16 cellular contexts compared by ENCODE assay signal in the genomic region with DNA sequence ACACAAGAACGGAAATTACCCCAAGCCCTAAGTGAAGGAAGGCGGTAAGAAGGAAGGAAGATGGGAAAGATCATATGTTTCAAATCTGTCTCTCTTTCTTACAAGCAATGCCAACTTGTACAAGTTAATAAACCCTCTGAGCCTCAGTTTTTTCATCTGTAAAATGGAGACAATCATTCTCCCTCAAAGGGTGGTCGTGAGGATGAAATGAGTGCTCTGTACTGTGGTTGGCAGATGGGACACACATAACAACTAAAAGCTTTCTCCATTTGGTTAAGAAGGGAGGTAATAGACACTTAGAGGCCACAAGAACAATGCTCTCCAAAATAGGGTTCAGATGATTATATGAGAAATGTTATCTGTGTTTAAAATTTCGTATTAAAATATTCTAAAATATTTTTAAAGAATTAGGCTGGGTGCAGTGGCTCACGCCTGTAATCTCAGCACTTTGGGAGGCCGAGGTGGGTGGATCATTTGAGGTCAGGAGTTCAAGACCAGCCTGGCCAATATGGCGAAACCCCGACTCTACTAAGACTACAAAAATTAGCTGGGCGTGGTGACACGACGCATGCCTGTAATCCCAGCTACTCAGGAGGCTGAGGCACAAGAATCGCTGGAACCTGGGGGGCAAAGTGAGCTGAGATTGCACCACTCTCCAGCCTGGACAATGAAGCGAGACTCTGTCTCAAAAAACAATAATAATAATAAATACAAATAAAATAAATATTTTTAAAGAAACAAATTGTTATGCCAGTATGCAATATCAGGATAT.
DNase-seq lines count a peak whose midpoint lies in the region; ATAC-seq and TF ChIP-seq lines count a peak whose summit lies in the region.
"Had no signal": no experiment of that assay in that cellular context is flagged by ENCODE, and none has a peak within 500 bp of the region (broad histone marks: within the 10 kb centered on the region; RNA-seq: fewer than 3 reads in every experiment).

No MANE protein-coding gene starts in this region.

- H3K9me3 ChIP-seq in AG04450 (ENCODE audit: control insufficient read depth, insufficient read depth, low read length) (no peaks in the 10 kb centered on the region), PC-9 (ENCODE audit: insufficient read depth, low read depth) (no peaks in the 10 kb centered on the region), esophagus muscularis mucosa (no peaks in the 10 kb centered on the region), gastrocnemius medialis (no peaks in the 10 kb centered on the region)
- H3K9me3 ChIP-seq in CD8-positive, alpha-beta memory T cell (ENCODE audit: low read length) = no peaks in the 10 kb centered on the region
- H3K9me3 ChIP-seq: upper lobe of right lung had no signal

- peak overlapping the region; percentile 90 for H3K27ac ChIP-seq in AG04450 (ENCODE audit: low read depth, low read length)
- H3K27ac ChIP-seq in PC-9 = peak overlapping the region; percentile 38
- peak overlapping the region; percentile 50 to 66 (median 56) for H3K27ac ChIP-seq in esophagus muscularis mucosa (replicated peaks in 1 of 4)
- H3K27ac ChIP-seq in gastrocnemius medialis = peak overlapping the region in 3 of 4 donors; percentile 4 to 44 (median 41)
- no peak overlapping the region for H3K27ac ChIP-seq in CD8-positive, alpha-beta memory T cell (ENCODE audit: low read depth, low read length)
- H3K27ac ChIP-seq: upper lobe of right lung had no signal

- no peak overlapping the region; the same call in 1 of the 2 replicates for H3K4me2 ChIP-seq in PC-9

- BruUV-seq in PC-9 (replicated peaks; lab: Mats Ljungman, UMichigan) = no TSS peak

- H3K36me3 ChIP-seq in PC-9 (ENCODE audit: low read depth) (0 out of 2 replicates have a peak, but pooled peaks cover 2% of the 10 kb centered on the region), esophagus muscularis mucosa (no peaks in the 10 kb centered on the region), gastrocnemius medialis (no peaks in the 10 kb centered on the region)
- no peaks in the 10 kb centered on the region for H3K36me3 ChIP-seq in CD8-positive, alpha-beta memory T cell (ENCODE audit: insufficient read depth, low read length)
- H3K36me3 ChIP-seq: upper lobe of right lung had no signal

- POLR2A ChIA-PET in AG04450 (lab: Yijun Ruan, JAX) = interaction anchor here (0.7 kb wide), 1 partner anchor 18 kb away, joined by 3 read pairs; no protein-coding TSS in a partner anchor
- POLR2A ChIA-PET in PC-9 (lab: Charles Lee; ENCODE audit: unreplicated experiment) = no interaction called here
- POLR2A ChIA-PET in CD8-positive, alpha-beta memory T cell (lab: Charles Lee) = no interaction called here

- H3K9me2 ChIP-seq in PC-9 (ENCODE audit: insufficient read depth) = no peaks in the 10 kb centered on the region

- H3K27ac Mint-ChIP-seq in CD8-positive, alpha-beta memory T cell = no peak overlapping the region
- H3K27ac Mint-ChIP-seq: B cell, IgD-negative memory B cell had no signal

- H3K36me3 Mint-ChIP-seq in CD8-positive, alpha-beta memory T cell = no peaks in the 10 kb centered on the region
- H3K36me3 Mint-ChIP-seq: IgD-negative memory B cell had no signal

- 84% methylated on average over 13 of the region's 13 CpGs for WGBS in esophagus muscularis mucosa

- H3K27me3 ChIP-seq in AG04450 (ENCODE audit: control insufficient read depth, insufficient read depth, low read length) = no peaks in the 10 kb centered on the region
- no peaks in the 10 kb centered on the region for H3K27me3 ChIP-seq in PC-9 (ENCODE audit: insufficient read depth, low read depth)
- no peaks in the 10 kb centered on the region for H3K27me3 ChIP-seq in esophagus muscularis mucosa
- no peaks in the 10 kb centered on the region for H3K27me3 ChIP-seq in gastrocnemius medialis
- H3K27me3 ChIP-seq in CD8-positive, alpha-beta memory T cell (ENCODE audit: insufficient read depth, low read length, poor library complexity, severe bottlenecking) = no peaks in the 10 kb centered on the region
- H3K27me3 ChIP-seq: upper lobe of right lung had no signal

- no peaks in the 10 kb centered on the region for H4K20me1 ChIP-seq in PC-9 (ENCODE audit: insufficient read depth)

- H3K4me3 Mint-ChIP-seq in CD8-positive, alpha-beta memory T cell = no peak overlapping the region
- H3K4me3 Mint-ChIP-seq: B cell, IgD-negative memory B cell had no signal

- no peaks in the 10 kb centered on the region; the same call in 1 of the 2 replicates for H3F3A ChIP-seq in PC-9 (ENCODE audit: insufficient read depth, low read depth)

- no peaks in the 10 kb centered on the region for H3K79me2 ChIP-seq in PC-9 (ENCODE audit: low read depth)

- H3K4me3 ChIP-seq in AG04450 (ENCODE audit: low read depth, low read length) = peak overlapping the region; percentile 1; the same call in 1 of the 2 replicates
- no peak overlapping the region for H3K4me3 ChIP-seq in PC-9
- H3K4me3 ChIP-seq in esophagus muscularis mucosa = peak overlapping the region; percentile 1 to 15 (median 5)
- no peak overlapping the region for H3K4me3 ChIP-seq in gastrocnemius medialis
- H3K4me3 ChIP-seq in CD8-positive, alpha-beta memory T cell (ENCODE audit: low read length) = no peak overlapping the region
- H3K4me3 ChIP-seq: upper lobe of right lung had no signal

- no peak for TF ChIP-seq CTCF in AG04450 (IDR thresholded peaks at IDR 0.05; ENCODE audit: low read depth, low read length)
- no peak for TF ChIP-seq CTCF in PC-9 (conservative IDR thresholded peaks at IDR 0.05)
- TF ChIP-seq CTCF in esophagus muscularis mucosa (IDR thresholded peaks at IDR 0.05) = no peak
- TF ChIP-seq CTCF in gastrocnemius medialis (IDR thresholded peaks at IDR 0.05 in 4 of 5, conservative IDR thresholded peaks at IDR 0.05 in 1 of 5) = no peak

- H3K9me3 Mint-ChIP-seq in CD8-positive, alpha-beta memory T cell = no peaks in the 10 kb centered on the region

- intact Hi-C loops in PC-9 (cut with micrococcal nuclease; ENCODE audit: unreplicated experiment) = no loop called here
- intact Hi-C loops in esophagus muscularis mucosa (cut with DNase I) = no loop called here
- intact Hi-C loops in gastrocnemius medialis (cut with DNase I; ENCODE audit: low total_unique reads) = no loop called here

- peaks cover 6 to 9% (median 9%) of the 10 kb centered on the region in 3 donors for H3K4me1 Mint-ChIP-seq in CD8-positive, alpha-beta memory T cell

- H3K27me3 Mint-ChIP-seq in CD8-positive, alpha-beta memory T cell = peaks cover 0 to 3% of the 10 kb centered on the region in 2 donors

- in situ Hi-C loops in gastrocnemius medialis (cut with MboI; ENCODE audit: low sequenced_read_pairs in 4 of 4) = no loop called here

- DNase-seq in AG04450 (ENCODE audit: low read depth, low spot score) (no peak), PC-9 (no peak), esophagus muscularis mucosa (ENCODE audit: extremely low spot score) (no peak), gastrocnemius medialis (no peak), COLO668 (lab: John Stamatoyannopoulos, UW; ENCODE audit: unreplicated experiment) (no peak), dedifferentiated amniotic fluid mesenchymal stem cell (ENCODE audit: extremely low spot score) (no peak)
- DNase-seq in CD8-positive, alpha-beta memory T cell = no peak
- DNase-seq in stimulated activated CD8-positive, alpha-beta memory T cell treated with anti-CD3 and anti-CD28 coated beads, Interleukin-4, amount 100 ng/mL, for 48 hours = no peak
- DNase-seq: activated CD4-positive, alpha-beta T cell treated with anti-CD3 and anti-CD28 coated beads for 4 hours; head of caudate nucleus; left cardiac atrium; NCI-H345; T-helper 2 cell; upper lobe of right lung had no signal

- no peak for TF ChIP-seq EP300 in esophagus muscularis mucosa (IDR thresholded peaks at IDR 0.05)

- TF ChIP-seq POLR2A in esophagus muscularis mucosa (IDR thresholded peaks at IDR 0.05; ENCODE audit: low read depth) = no peak
- no peak for TF ChIP-seq POLR2A in gastrocnemius medialis (IDR thresholded peaks at IDR 0.05)

- peaks cover 11% of the 10 kb centered on the region for H3K4me1 ChIP-seq in PC-9 (replicated peaks; ENCODE audit: insufficient read depth)
- H3K4me1 ChIP-seq in esophagus muscularis mucosa = peaks cover 73 to 99% (median 98%) of the 10 kb centered on the region in 4 donors
- peaks cover 22 to 46% of the 10 kb centered on the region in 2 donors for H3K4me1 ChIP-seq in gastrocnemius medialis
- no peaks in the 10 kb centered on the region for H3K4me1 ChIP-seq in CD8-positive, alpha-beta memory T cell (ENCODE audit: insufficient read depth, low read length)

- CTCF ChIA-PET in AG04450 (lab: Charles Lee) = interaction anchor here (1.5 to 2.1 kb wide), 2 partner anchors 32 to 347 kb away, joined by 5 to 7 read pairs; no protein-coding TSS in a partner anchor
- CTCF ChIA-PET in PC-9 (lab: Charles Lee) = no interaction called here
- CTCF ChIA-PET in CD8-positive, alpha-beta memory T cell (lab: Charles Lee) = no interaction called here

- no peak for ATAC-seq in gastrocnemius medialis
- ATAC-seq: upper lobe of right lung had no signal

- no peak overlapping the region for H2AFZ ChIP-seq in PC-9

Comparison
In these comparisons a context has a peak if more than half of its experiments do, and no peak if none do; other contexts are left out.
1. H3K4me3 ChIP-seq: peak in AG04450 (single experiment) and esophagus muscularis mucosa (4 of 4); none in PC-9 (single experiment), gastrocnemius medialis (0 of 4) and CD8-positive, alpha-beta memory T cell (single experiment).